Comparison of ENCODE assay signal across 17 cellular contexts in genomic region chr1:213683529-213683928, GRCh38.
"Had no signal": no experiment of that assay in that cellular context is flagged by ENCODE, and none has a peak within 500 bp of the region (broad histone marks: within the 10 kb centered on the region; RNA-seq: fewer than 3 reads in every experiment).

No MANE protein-coding gene starts in this region.

- ATAC-seq: effector memory CD8-positive, alpha-beta T cell; left lung; naive thymus-derived CD4-positive, alpha-beta T cell; right lobe of liver had no signal

- H3K4me1 ChIP-seq: left lung, parathyroid adenoma, stomach, thyroid gland had no signal

- H3K4me3 ChIP-seq: left lung, neural progenitor cell, right lobe of liver, smooth muscle cell, stomach, thyroid gland had no signal

- H3K9me3 ChIP-seq: left lung, right lobe of liver, stomach, thyroid gland had no signal

- H3K27me3 ChIP-seq: left lung, neural progenitor cell, right lobe of liver, stomach, thyroid gland had no signal

- H3K36me3 ChIP-seq: left lung, neural progenitor cell, right lobe of liver, stomach, thyroid gland had no signal

- H3K27ac ChIP-seq: left lung, neural progenitor cell, parathyroid adenoma, right lobe of liver, stomach, thyroid gland had no signal

- DNase-seq: cortex of kidney; effector memory CD8-positive, alpha-beta T cell; erythroblast; left lung; mesenchymal stem cell; naive thymus-derived CD4-positive, alpha-beta T cell; right lobe of liver; stimulated activated CD4-positive, alpha-beta T cell treated with anti-CD3 and anti-CD28 coated beads, Interleukin-12 subunit alpha, Interleukin-12 subunit beta, amount 100 ng/mL, for 4 hours; stimulated activated CD4-positive, alpha-beta T cell treated with anti-CD3 and anti-CD28 coated beads, Interleukin-1b, Interleukin-23, amount 100 ng/mL, for 48 hours; stimulated activated CD4-positive, alpha-beta T cell treated with anti-CD3 and anti-CD28 coated beads, Interleukin-4, amount 100 ng/mL, for 1 hour; stimulated activated CD8-positive, alpha-beta memory T cell treated with anti-CD3 and anti-CD28 coated beads, Interleukin-4, amount 100 ng/mL, for 48 hours; stimulated activated naive CD4-positive, alpha-beta T cell treated with Interleukin-2 at 50 U/mL for 16 hours; stomach; thyroid gland had no signal
